In genomic region chr17:78289802-78290363, GRCh38 we compare ENCODE assay signal across 9 cellular contexts. TPM values are rescaled to one million over a fixed set of nuclear protein-coding genes. Genes with fewer than 3 reads are reported as not detected.
A peak's percentile ranks its signal among the peaks of the same experiment; 100 is the strongest.
DNase-seq lines count a peak whose midpoint lies in the region; ATAC-seq, FAIRE-seq and TF ChIP-seq lines count a peak whose summit lies in the region.
"Had no signal": no experiment of that assay in that cellular context is flagged by ENCODE, and none has a peak within 500 bp of the region (broad histone marks: within the 10 kb centered on the region; RNA-seq: fewer than 3 reads in every experiment).

No MANE protein-coding gene starts in this region.

- H3K27me3 ChIP-seq in OCI-LY3 (ENCODE audit: low read depth, low read length), result peaks cover 6% of the 10 kb centered on the region

- H3K9me3 Mint-ChIP-seq in naive B cell, result no peaks in the 10 kb centered on the region
- H3K9me3 Mint-ChIP-seq: T-helper 1 cell treated with Interleukin-12 subunit alpha and Interleukin-12 subunit beta and Interleukin-4 antibody, amounts not matched to agents 30 μg/mL and 1 μg/mL, for 36 hours had no signal

- no peaks in the 10 kb centered on the region for H4K20me1 ChIP-seq in OCI-LY3 (ENCODE audit: insufficient read depth, low read length)

- H3K9ac ChIP-seq in OCI-LY3 (ENCODE audit: low read length), result no peak overlapping the region

- peak overlapping the region; percentile 56 for H3K4me3 ChIP-seq in OCI-LY3 (ENCODE audit: low read length)
- H3K4me3 ChIP-seq in epithelial cell of proximal tubule (ENCODE audit: low read depth, low read length), result no peak overlapping the region

- H3K36me3 ChIP-seq in OCI-LY3 (replicated peaks; ENCODE audit: low read depth, low read length), result no peaks in the 10 kb centered on the region

- DNase-seq in D721Med (ENCODE audit: insufficient read length, low spot score) (no peak), KG1 (lab: John Stamatoyannopoulos, UW) (peak; percentile 61), epithelial cell of proximal tubule (ENCODE audit: low read depth) (peak; percentile 57), naive B cell (peak; percentile 65)
- peak; percentile 71 for DNase-seq in activated CD8-positive, alpha-beta memory T cell treated with anti-CD3 and anti-CD28 coated beads, Interleukin-2, amount 50 U/mL, for 4 hours
- DNase-seq in stimulated activated CD8-positive, alpha-beta memory T cell treated with anti-CD3 and anti-CD28 coated beads, Interleukin-7, amount 100 ng/mL, for 24 hours (ENCODE audit: low read depth), result peak; percentile 47

- H3K27me3 Mint-ChIP-seq in naive B cell, result no peaks in the 10 kb centered on the region

- peak; percentile 93 for TF ChIP-seq CTCF in D721Med (IDR thresholded peaks at IDR 0.05; ENCODE audit: insufficient read depth, missing control alignments)
- peak; percentile 82 for TF ChIP-seq CTCF in OCI-LY3 (IDR thresholded peaks at IDR 0.05; ENCODE audit: low read depth, low read length)
- peak; percentile 88 for TF ChIP-seq CTCF in epithelial cell of proximal tubule (conservative IDR thresholded peaks at IDR 0.05; ENCODE audit: low read depth, low read length)

- H3K4me3 Mint-ChIP-seq in naive B cell, result no peak overlapping the region
- H3K4me3 Mint-ChIP-seq: T-helper 1 cell treated with Interleukin-12 subunit alpha and Interleukin-12 subunit beta and Interleukin-4 antibody, amounts not matched to agents 30 μg/mL and 1 μg/mL, for 36 hours had no signal

- ATAC-seq in naive B cell (ENCODE audit: low read depth in 2 of 2), result peak; percentile 98 to 99
- no peak for ATAC-seq in GM21717 (IDR thresholded peaks at IDR 0.05; ENCODE audit: unreplicated experiment)

- H3K9me3 ChIP-seq in OCI-LY3 (ENCODE audit: insufficient read depth, low read length), result no peaks in the 10 kb centered on the region

- no peaks in the 10 kb centered on the region for H3K79me2 ChIP-seq in OCI-LY3 (ENCODE audit: low read length)

- FAIRE-seq in D721Med (lab: Jason Lieb, UNC), result no peak

- no peak overlapping the region for H3K27ac Mint-ChIP-seq in naive B cell
- H3K27ac Mint-ChIP-seq: T-helper 1 cell treated with Interleukin-12 subunit alpha and Interleukin-12 subunit beta and Interleukin-4 antibody, amounts not matched to agents 30 μg/mL and 1 μg/mL, for 36 hours had no signal

- H3K4me2 ChIP-seq in OCI-LY3 (ENCODE audit: low read length), result peak overlapping the region; percentile 48

- peaks cover 0 to 9% (median 0%) of the 10 kb centered on the region in 3 donors for H3K4me1 Mint-ChIP-seq in naive B cell

- H3K27ac ChIP-seq in OCI-LY3 (ENCODE audit: low read length), result no peak overlapping the region

- no peak overlapping the region for H2AFZ ChIP-seq in OCI-LY3 (ENCODE audit: low read depth, low read length)

- H3K4me1 ChIP-seq in OCI-LY3 (ENCODE audit: low read length), result peaks cover 11% of the 10 kb centered on the region

- H3K36me3 Mint-ChIP-seq in naive B cell, result no peaks in the 10 kb centered on the region

RNA-seq across cellular contexts. Expression of gene TMEM235, which starts 58.5 kb away (rescaled TPM):
- not detected in 2 replicates for total RNA-seq in epithelial cell of proximal tubule
- not detected for polyA plus RNA-seq in naive B cell (ENCODE audit: low read depth in 6 of 6)
